1 cellular context compared by ENCODE assay signal in the genomic region with DNA sequence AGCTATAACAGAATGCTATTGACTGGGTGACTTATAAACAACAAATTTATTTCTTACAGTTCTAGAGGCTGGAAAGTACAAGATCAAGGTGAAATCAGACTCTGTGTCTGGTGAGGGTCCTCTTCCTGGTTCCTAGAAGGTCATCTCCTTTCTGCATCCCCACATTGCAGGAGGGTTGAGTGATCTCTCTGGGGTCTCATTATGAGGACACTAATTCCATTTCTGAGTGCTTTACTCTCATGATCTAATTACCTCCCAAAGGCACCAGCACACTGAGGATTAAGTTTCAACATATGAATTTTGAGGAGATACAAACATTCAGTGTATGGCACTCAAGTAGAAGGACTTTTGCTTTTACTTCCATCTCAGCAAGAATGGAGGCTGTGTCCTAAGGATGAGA.
TF ChIP-seq lines count a peak whose summit lies in the region.

No MANE protein-coding gene starts in this region.

TF ChIP-seq in liver, 16 proteins besides CTCF, POLR2A, EP300 and RAD21 (continued from another document):
- TF ChIP-seq, protein P1, sequence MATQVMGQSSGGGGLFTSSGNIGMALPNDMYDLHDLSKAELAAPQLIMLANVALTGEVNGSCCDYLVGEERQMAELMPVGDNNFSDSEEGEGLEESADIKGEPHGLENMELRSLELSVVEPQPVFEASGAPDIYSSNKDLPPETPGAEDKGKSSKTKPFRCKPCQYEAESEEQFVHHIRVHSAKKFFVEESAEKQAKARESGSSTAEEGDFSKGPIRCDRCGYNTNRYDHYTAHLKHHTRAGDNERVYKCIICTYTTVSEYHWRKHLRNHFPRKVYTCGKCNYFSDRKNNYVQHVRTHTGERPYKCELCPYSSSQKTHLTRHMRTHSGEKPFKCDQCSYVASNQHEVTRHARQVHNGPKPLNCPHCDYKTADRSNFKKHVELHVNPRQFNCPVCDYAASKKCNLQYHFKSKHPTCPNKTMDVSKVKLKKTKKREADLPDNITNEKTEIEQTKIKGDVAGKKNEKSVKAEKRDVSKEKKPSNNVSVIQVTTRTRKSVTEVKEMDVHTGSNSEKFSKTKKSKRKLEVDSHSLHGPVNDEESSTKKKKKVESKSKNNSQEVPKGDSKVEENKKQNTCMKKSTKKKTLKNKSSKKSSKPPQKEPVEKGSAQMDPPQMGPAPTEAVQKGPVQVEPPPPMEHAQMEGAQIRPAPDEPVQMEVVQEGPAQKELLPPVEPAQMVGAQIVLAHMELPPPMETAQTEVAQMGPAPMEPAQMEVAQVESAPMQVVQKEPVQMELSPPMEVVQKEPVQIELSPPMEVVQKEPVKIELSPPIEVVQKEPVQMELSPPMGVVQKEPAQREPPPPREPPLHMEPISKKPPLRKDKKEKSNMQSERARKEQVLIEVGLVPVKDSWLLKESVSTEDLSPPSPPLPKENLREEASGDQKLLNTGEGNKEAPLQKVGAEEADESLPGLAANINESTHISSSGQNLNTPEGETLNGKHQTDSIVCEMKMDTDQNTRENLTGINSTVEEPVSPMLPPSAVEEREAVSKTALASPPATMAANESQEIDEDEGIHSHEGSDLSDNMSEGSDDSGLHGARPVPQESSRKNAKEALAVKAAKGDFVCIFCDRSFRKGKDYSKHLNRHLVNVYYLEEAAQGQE (IDR thresholded peaks at IDR 0.05), result no peak
- TF ChIP-seq, protein P2, sequence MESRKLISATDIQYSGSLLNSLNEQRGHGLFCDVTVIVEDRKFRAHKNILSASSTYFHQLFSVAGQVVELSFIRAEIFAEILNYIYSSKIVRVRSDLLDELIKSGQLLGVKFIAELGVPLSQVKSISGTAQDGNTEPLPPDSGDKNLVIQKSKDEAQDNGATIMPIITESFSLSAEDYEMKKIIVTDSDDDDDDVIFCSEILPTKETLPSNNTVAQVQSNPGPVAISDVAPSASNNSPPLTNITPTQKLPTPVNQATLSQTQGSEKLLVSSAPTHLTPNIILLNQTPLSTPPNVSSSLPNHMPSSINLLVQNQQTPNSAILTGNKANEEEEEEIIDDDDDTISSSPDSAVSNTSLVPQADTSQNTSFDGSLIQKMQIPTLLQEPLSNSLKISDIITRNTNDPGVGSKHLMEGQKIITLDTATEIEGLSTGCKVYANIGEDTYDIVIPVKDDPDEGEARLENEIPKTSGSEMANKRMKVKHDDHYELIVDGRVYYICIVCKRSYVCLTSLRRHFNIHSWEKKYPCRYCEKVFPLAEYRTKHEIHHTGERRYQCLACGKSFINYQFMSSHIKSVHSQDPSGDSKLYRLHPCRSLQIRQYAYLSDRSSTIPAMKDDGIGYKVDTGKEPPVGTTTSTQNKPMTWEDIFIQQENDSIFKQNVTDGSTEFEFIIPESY (IDR thresholded peaks at IDR 0.05), result no peak
